ENCODE assay signal across 14 cellular contexts in the genomic region with DNA sequence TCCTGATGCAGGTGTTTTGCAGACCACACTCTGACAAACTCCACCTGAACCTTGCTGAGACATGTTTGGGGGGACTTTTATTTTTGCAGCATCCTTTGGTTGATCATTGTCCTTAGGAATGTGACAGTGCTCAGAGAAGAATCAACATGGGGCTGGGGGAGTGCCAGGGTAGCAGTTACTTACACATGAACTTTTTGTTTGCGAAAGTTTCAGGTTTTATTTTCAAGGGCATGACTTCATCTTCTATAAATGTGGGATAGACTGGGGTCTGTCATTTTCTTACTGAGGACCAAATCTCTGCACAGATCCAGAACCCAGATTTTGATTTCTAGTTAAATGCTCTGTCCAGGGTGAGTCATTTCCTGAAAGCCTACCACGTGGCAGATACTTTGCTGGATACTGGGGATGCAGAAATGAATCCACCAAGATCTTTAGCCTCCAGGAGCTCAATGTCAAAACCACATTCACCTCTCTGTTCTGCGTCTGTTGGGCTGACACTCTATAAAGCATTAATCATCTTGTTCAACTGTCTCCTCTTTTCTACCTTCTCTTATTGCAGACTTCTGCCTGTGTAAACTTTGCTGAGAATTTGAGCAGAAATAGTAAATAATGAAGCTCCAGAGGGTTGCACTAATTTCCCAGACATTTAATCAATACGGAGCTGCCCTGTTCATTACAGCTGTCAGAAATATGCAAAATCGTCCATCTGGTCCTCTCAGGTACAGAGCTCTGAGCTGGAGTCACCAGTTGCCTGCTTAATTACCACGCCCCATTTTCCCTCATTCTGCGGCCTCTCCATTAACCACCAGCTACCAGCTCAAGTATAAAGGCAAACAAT.
DNase-seq lines count a peak whose midpoint lies in the region; ATAC-seq, FAIRE-seq and TF ChIP-seq lines count a peak whose summit lies in the region.
"Had no signal": no experiment of that assay in that cellular context is flagged by ENCODE, and none has a peak within 500 bp of the region (broad histone marks: within the 10 kb centered on the region; RNA-seq: fewer than 3 reads in every experiment).

No MANE protein-coding gene starts in this region.

- H3K4me3 Mint-ChIP-seq in GM23338: no peak overlapping the region
- H3K4me3 Mint-ChIP-seq: WTC11 had no signal

- H3F3A ChIP-seq in GM23338 (replicated peaks; ENCODE audit: low read depth): no peaks in the 10 kb centered on the region

- no peak overlapping the region for H3K27ac Mint-ChIP-seq in GM23338
- H3K27ac Mint-ChIP-seq: WTC11 had no signal

- no peak for TF ChIP-seq POLR2A in endothelial cell of umbilical vein (IDR thresholded peaks at IDR 0.05; ENCODE audit: low read depth, low read length)

- CTCF ChIA-PET in endothelial cell of umbilical vein (lab: Charles Lee): interaction anchor here (0.8 to 1.6 kb wide), 3 partner anchors 11 to 17 kb away, joined by 3 read pairs; no protein-coding TSS in a partner anchor

- no peaks in the 10 kb centered on the region for H3K9me1 ChIP-seq in endothelial cell of umbilical vein (replicated peaks; ENCODE audit: control insufficient read depth, extremely low read depth, insufficient read depth, low read length)

- H3K27me3 ChIP-seq in GM23338 (ENCODE audit: insufficient read depth): no peaks in the 10 kb centered on the region
- H3K27me3 ChIP-seq in endothelial cell of umbilical vein (ENCODE audit: control insufficient read depth in 2 of 2, insufficient read depth in 2 of 2, low read length in 2 of 2): peaks cover 6 to 10% of the 10 kb centered on the region in 2 experiments
- H3K27me3 ChIP-seq: Peyer's patch, transverse colon had no signal

- H3K4me1 Mint-ChIP-seq in GM23338: peaks cover 30% of the 10 kb centered on the region; the same call in 2 of the 3 replicates

- H2AFZ ChIP-seq in GM23338: no peak overlapping the region
- no peak overlapping the region for H2AFZ ChIP-seq in endothelial cell of umbilical vein (ENCODE audit: low read depth, low read length)

- H3K9me3 ChIP-seq in endothelial cell of umbilical vein (replicated peaks; ENCODE audit: control insufficient read depth, insufficient read depth, low read length): no peaks in the 10 kb centered on the region
- H3K9me3 ChIP-seq: Peyer's patch, transverse colon had no signal

- POLR2A ChIA-PET in endothelial cell of umbilical vein (lab: Charles Lee): no interaction called here

- no peaks in the 10 kb centered on the region for H3K79me2 ChIP-seq in GM23338 (replicated peaks; ENCODE audit: insufficient read depth)
- no peaks in the 10 kb centered on the region for H3K79me2 ChIP-seq in endothelial cell of umbilical vein (ENCODE audit: control insufficient read depth, insufficient read depth, low read length)

- H3K9ac ChIP-seq in endothelial cell of umbilical vein (replicated peaks; ENCODE audit: extremely low read depth, insufficient read depth, low read length): no peak overlapping the region

- peak; percentile 81 for FAIRE-seq in endothelial cell of umbilical vein (lab: Jason Lieb, UNC)

- peaks cover 1% of the 10 kb centered on the region for H3K27me3 Mint-ChIP-seq in GM23338 (ENCODE audit: insufficient read depth, low read depth, poor library complexity)

- DNase-seq in GM23338 (ENCODE audit: low spot score): peak; percentile 28
- peak; percentile 3 for DNase-seq in NCI-H524 treated with DMSO at 0.1 percent for 48 hours (lab: John Stamatoyannopoulos, UW)
- peak; percentile 28 for DNase-seq in endothelial cell of umbilical vein (ENCODE audit: low read depth, low spot score)
- peak; percentile 12 for DNase-seq in retinal pigment epithelial cell (ENCODE audit: low read depth)
- DNase-seq in activated CD8-positive, alpha-beta memory T cell treated with anti-CD3 and anti-CD28 coated beads, Interleukin-2, amount 50 U/mL, for 4 hours: no peak
- DNase-seq: DMS153, dorsolateral prefrontal cortex, GOT3, MV-4-11, Peyer's patch, transverse colon had no signal

- no peak overlapping the region for H3K4me2 ChIP-seq in GM23338
- no peak overlapping the region for H3K4me2 ChIP-seq in endothelial cell of umbilical vein (ENCODE audit: insufficient read depth, low read length)

- H3K27ac ChIP-seq in GM23338 (ENCODE audit: low read depth) (no peak overlapping the region), endothelial cell of umbilical vein (ENCODE audit: insufficient read depth, low read depth, low read length) (no peak overlapping the region)
- H3K27ac ChIP-seq: dorsolateral prefrontal cortex, Peyer's patch, transverse colon had no signal

- H3K36me3 ChIP-seq in GM23338 (ENCODE audit: insufficient read depth) (no peaks in the 10 kb centered on the region), endothelial cell of umbilical vein (ENCODE audit: control insufficient read depth in 2 of 2, extremely low read depth in 1 of 2, insufficient read depth in 2 of 2, low read length in 2 of 2) (no peaks in the 10 kb centered on the region)
- H3K36me3 ChIP-seq: Peyer's patch, transverse colon had no signal

- H4K20me1 ChIP-seq in GM23338 (replicated peaks; ENCODE audit: insufficient read depth): no peaks in the 10 kb centered on the region
- H4K20me1 ChIP-seq in endothelial cell of umbilical vein (replicated peaks; ENCODE audit: control insufficient read depth, extremely low read depth, insufficient read depth, low read length): no peaks in the 10 kb centered on the region

- no TSS peak for BruUV-seq in endothelial cell of umbilical vein (replicated peaks; lab: Mats Ljungman, UMichigan)

- TF ChIP-seq CTCF in GM23338 (conservative IDR thresholded peaks at IDR 0.05; ENCODE audit: low read depth in 2 of 2) (no peak), endothelial cell of umbilical vein (IDR thresholded peaks at IDR 0.05; ENCODE audit: extremely low read depth in 1 of 2, insufficient read depth in 1 of 2, low read depth in 1 of 2, low read length in 2 of 2) (no peak), retinal pigment epithelial cell (conservative IDR thresholded peaks at IDR 0.05; ENCODE audit: low read depth, low read length) (no peak)

- no peaks in the 10 kb centered on the region for H3K36me3 Mint-ChIP-seq in GM23338 (ENCODE audit: low read depth)

- peaks cover 9% of the 10 kb centered on the region; the same call in 1 of the 3 replicates for H3K9me3 Mint-ChIP-seq in GM23338

- dilution Hi-C loops in endothelial cell of umbilical vein (cut with MboI; ENCODE audit: extremely low pct_ligation_motif_present, low sequenced_read_pairs): no loop called here

- H3K9me2 ChIP-seq in GM23338 (ENCODE audit: insufficient read depth): no peaks in the 10 kb centered on the region

- no peak overlapping the region for H3K4me3 ChIP-seq in GM23338
- H3K4me3 ChIP-seq in endothelial cell of umbilical vein (replicated peaks in 1 of 3; ENCODE audit: insufficient read depth in 1 of 3, low read depth in 1 of 3, low read length in 3 of 3): no peak overlapping the region
- H3K4me3 ChIP-seq in retinal pigment epithelial cell (ENCODE audit: low read length): no peak overlapping the region
- H3K4me3 ChIP-seq: dorsolateral prefrontal cortex, Peyer's patch, transverse colon had no signal

- ATAC-seq in GM23338 (no peak), GM21381 (IDR thresholded peaks at IDR 0.05; ENCODE audit: unreplicated experiment) (no peak), HG03460 (IDR thresholded peaks at IDR 0.05; ENCODE audit: unreplicated experiment) (no peak)
- ATAC-seq: WTC11 had no signal

- intact Hi-C loops in endothelial cell of umbilical vein (cut with micrococcal nuclease): loop anchor here (2.0 kb wide), 1 partner anchor 63 kb away; no protein-coding TSS in a partner anchor

- H3K4me1 ChIP-seq in GM23338 (ENCODE audit: insufficient read depth) (peaks cover 12% of the 10 kb centered on the region; the same call in 1 of the 2 replicates), endothelial cell of umbilical vein (ENCODE audit: control insufficient read depth, extremely low read depth, insufficient read depth, low read length) (peaks cover 6% of the 10 kb centered on the region)
- H3K4me1 ChIP-seq: Peyer's patch, transverse colon had no signal

TF ChIP-seq in GM23338, 12 proteins besides CTCF, POLR2A, EP300 and RAD21 (continues in another document):
- TF ChIP-seq CREB1 (CRISPR knock-in tag; IDR thresholded peaks at IDR 0.05; ENCODE audit: low read depth): no peak
- no peak for TF ChIP-seq ZNF331 (CRISPR knock-in tag; IDR thresholded peaks at IDR 0.05; ENCODE audit: low read depth)
- TF ChIP-seq STAT1 (IDR thresholded peaks at IDR 0.05; ENCODE audit: unreplicated experiment): no peak
- TF ChIP-seq POLR2AphosphoS5 (IDR thresholded peaks at IDR 0.05; ENCODE audit: low read depth): no peak
- TF ChIP-seq JUNB (IDR thresholded peaks at IDR 0.05; ENCODE audit: unreplicated experiment): no peak

TF ChIP-seq in endothelial cell of umbilical vein, 7 proteins besides CTCF, POLR2A, EP300 and RAD21:
- TF ChIP-seq FOS (IDR thresholded peaks at IDR 0.05; ENCODE audit: borderline replicate concordance, insufficient read depth, low read length) (peak; percentile 68), JUN (IDR thresholded peaks at IDR 0.05; ENCODE audit: borderline replicate concordance, insufficient read depth, insufficient read length, low read depth) (peak; percentile 58), MYC (IDR thresholded peaks at IDR 0.05; ENCODE audit: low read depth, low read length) (no peak)
- TF ChIP-seq, protein P1, sequence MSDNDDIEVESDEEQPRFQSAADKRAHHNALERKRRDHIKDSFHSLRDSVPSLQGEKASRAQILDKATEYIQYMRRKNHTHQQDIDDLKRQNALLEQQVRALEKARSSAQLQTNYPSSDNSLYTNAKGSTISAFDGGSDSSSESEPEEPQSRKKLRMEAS (IDR thresholded peaks at IDR 0.05; ENCODE audit: insufficient read depth, insufficient read length): peak; percentile 55
